Comparison of ENCODE assay signal across 1 cellular context in the genomic region with DNA sequence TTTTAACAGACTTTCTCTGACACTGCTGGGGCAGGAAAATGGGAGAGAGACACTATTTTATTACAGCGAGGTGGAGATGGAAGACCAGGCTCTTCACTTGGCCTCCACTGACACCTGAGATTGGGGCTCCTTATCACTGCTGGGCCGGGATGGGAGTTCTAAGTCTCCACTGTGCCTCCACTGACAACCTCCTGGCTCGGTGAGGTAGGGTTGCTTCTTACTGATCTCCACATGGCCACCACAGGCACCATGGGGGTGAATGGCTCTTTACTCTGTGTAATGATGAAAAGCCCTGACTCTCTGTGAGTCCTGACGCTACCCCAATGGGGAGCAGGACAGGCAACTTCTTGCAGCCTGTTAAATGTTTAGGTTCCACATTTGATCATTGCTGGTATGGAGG.
TF ChIP-seq lines count a peak whose summit lies in the region.

No MANE protein-coding gene starts in this region.

TF ChIP-seq in GM23338, 12 proteins besides CTCF, POLR2A, EP300 and RAD21 (continued from another document):
- TF ChIP-seq, protein P1, sequence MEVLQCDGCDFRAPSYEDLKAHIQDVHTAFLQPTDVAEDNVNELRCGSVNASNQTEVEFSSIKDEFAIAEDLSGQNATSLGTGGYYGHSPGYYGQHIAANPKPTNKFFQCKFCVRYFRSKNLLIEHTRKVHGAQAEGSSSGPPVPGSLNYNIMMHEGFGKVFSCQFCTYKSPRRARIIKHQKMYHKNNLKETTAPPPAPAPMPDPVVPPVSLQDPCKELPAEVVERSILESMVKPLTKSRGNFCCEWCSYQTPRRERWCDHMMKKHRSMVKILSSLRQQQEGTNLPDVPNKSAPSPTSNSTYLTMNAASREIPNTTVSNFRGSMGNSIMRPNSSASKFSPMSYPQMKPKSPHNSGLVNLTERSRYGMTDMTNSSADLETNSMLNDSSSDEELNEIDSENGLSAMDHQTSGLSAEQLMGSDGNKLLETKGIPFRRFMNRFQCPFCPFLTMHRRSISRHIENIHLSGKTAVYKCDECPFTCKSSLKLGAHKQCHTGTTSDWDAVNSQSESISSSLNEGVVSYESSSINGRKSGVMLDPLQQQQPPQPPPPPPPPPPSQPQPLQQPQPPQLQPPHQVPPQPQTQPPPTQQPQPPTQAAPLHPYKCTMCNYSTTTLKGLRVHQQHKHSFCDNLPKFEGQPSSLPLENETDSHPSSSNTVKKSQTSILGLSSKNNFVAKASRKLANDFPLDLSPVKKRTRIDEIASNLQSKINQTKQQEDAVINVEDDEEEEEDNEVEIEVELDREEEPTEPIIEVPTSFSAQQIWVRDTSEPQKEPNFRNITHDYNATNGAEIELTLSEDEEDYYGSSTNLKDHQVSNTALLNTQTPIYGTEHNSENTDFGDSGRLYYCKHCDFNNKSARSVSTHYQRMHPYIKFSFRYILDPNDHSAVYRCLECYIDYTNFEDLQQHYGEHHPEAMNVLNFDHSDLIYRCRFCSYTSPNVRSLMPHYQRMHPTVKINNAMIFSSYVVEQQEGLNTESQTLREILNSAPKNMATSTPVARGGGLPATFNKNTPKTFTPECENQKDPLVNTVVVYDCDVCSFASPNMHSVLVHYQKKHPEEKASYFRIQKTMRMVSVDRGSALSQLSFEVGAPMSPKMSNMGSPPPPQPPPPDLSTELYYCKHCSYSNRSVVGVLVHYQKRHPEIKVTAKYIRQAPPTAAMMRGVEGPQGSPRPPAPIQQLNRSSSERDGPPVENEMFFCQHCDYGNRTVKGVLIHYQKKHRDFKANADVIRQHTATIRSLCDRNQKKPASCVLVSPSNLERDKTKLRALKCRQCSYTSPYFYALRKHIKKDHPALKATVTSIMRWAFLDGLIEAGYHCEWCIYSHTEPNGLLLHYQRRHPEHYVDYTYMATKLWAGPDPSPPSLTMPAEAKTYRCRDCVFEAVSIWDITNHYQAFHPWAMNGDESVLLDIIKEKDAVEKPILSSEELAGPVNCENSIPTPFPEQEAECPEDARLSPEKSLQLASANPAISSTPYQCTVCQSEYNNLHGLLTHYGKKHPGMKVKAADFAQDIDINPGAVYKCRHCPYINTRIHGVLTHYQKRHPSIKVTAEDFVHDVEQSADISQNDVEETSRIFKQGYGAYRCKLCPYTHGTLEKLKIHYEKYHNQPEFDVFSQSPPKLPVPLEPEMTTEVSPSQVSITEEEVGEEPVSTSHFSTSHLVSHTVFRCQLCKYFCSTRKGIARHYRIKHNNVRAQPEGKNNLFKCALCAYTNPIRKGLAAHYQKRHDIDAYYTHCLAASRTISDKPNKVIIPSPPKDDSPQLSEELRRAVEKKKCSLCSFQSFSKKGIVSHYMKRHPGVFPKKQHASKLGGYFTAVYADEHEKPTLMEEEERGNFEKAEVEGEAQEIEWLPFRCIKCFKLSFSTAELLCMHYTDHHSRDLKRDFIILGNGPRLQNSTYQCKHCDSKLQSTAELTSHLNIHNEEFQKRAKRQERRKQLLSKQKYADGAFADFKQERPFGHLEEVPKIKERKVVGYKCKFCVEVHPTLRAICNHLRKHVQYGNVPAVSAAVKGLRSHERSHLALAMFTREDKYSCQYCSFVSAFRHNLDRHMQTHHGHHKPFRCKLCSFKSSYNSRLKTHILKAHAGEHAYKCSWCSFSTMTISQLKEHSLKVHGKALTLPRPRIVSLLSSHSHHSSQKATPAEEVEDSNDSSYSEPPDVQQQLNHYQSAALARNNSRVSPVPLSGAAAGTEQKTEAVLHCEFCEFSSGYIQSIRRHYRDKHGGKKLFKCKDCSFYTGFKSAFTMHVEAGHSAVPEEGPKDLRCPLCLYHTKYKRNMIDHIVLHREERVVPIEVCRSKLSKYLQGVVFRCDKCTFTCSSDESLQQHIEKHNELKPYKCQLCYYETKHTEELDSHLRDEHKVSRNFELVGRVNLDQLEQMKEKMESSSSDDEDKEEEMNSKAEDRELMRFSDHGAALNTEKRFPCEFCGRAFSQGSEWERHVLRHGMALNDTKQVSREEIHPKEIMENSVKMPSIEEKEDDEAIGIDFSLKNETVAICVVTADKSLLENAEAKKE (CRISPR knock-in tag; IDR thresholded peaks at IDR 0.05), result no peak
TF ChIP-seq in GM23338: peak in this region for 0.
